8 cellular contexts compared by ENCODE assay signal in the genomic region with DNA sequence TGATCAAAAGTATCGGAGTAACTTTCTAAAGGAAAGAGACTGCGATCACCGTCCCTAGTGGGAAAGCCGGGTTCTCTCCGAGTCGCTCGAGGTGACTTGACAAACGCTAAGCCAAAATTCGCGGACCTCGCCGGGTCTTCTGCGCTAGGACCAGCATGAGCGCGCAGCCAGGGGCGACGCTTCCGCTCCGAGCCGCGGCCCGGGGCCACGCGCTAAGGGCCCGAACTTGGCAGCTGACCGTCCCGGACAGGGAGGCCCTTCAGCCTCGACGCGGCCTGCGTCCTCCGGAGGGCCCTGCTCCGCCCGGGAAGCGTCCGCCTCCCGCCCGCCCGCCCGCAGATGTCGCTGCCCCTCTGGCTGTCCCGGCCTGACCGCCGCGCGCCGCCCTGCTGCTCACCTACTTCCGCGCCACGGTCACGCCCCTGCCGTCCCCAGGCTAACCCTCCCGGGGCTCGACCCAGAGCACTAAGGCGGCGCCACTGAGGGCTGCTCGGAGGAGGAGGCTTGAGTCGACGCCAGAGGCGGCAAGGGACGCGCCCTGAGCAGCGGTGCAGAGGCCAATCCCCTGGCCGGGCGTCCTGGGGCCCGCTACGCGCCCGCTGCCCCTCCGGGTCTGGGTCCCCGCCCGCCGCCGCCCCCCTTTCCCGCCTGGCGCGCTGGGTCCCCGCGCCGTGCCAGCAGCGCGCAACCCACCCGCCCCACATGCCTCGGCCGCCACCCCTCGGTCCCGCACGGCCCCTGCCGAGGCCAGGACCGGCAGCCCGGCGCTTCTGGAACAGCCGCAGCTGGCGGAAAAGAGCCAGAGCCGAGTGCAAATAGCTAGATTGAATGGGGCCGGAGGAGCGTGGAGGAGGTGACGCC. TPM values are rescaled to one million over a fixed set of nuclear protein-coding genes. Genes with fewer than 3 reads are reported as not detected.
DNase-seq lines count a peak whose midpoint lies in the region; ATAC-seq and TF ChIP-seq lines count a peak whose summit lies in the region.

No MANE protein-coding gene starts in this region.

- H3K4me1 ChIP-seq in foreskin keratinocyte, result peaks cover 3% of the 10 kb centered on the region

- DNase-seq in DMS153 (lab: John Stamatoyannopoulos, UW) (peak; percentile 85), HuH-7 (ENCODE audit: low spot score) (peak; percentile 90), RPMI8226 (peak; percentile 92), foreskin keratinocyte (peak; percentile 55 to 71), nucleus accumbens (lab: John Stamatoyannopoulos, UW) (peak in 49 of 56 donors; percentile 23 to 85 (median 71))
- peak; percentile 74 for DNase-seq in activated T-helper 9 cell treated with anti-CD3 and anti-CD28 coated beads, Interleukin-2, amount 50 U/mL, for 16 hours (ENCODE audit: low read depth)

- TF ChIP-seq CTCF in foreskin keratinocyte (conservative IDR thresholded peaks at IDR 0.05), result no peak

- no peaks in the 10 kb centered on the region for H3K27me3 ChIP-seq in foreskin keratinocyte

- ATAC-seq in GM21390 (IDR thresholded peaks at IDR 0.05; ENCODE audit: unreplicated experiment) (peak; percentile 47), foreskin keratinocyte (peak; percentile 49)

- H3K27ac ChIP-seq in foreskin keratinocyte, result peak overlapping the region; percentile 96
- peak overlapping the region; percentile 88 for H3K27ac ChIP-seq in temporal lobe (ENCODE audit: low read depth, low read length)

RNA-seq across cellular contexts. Expression of a gene that starts 0.9 kb away (rescaled TPM):
- total RNA-seq in foreskin keratinocyte (12.8 and 18.3 TPM in 2 replicates), temporal lobe (5.2 TPM)
- polyA plus RNA-seq in foreskin keratinocyte, result 7.1 and 7.3 TPM in 2 replicates

Comparison
In these comparisons a context has a peak if more than half of its experiments do, and no peak if none do; other contexts are left out.
1. Peak in every context shown above with its lines: DNase-seq, ATAC-seq and H3K27ac ChIP-seq.